In genomic region chr2:26172866-26173595, GRCh38 we compare ENCODE assay signal across 8 cellular contexts. TPM values are rescaled to one million over a fixed set of nuclear protein-coding genes. Genes with fewer than 3 reads are reported as not detected.
DNase-seq lines count a peak whose midpoint lies in the region; ATAC-seq, FAIRE-seq and TF ChIP-seq lines count a peak whose summit lies in the region.

TSS of gene GAREM2 (plus strand) at chr2:26173088. CDS start at chr2:26173221, 133 bp downstream.

- TF ChIP-seq POLR2A in H1 (IDR thresholded peaks at IDR 0.05; ENCODE audit: control extremely low read depth in 1 of 2, low read depth in 2 of 2, low read length in 2 of 2) = 0 out of 3 replicates have a peak, but pooled peaks of 1 of the 2 experiments have one; percentile 24

- no peaks in the 10 kb centered on the region for H3K9me3 ChIP-seq in CD8-positive, alpha-beta memory T cell (ENCODE audit: low read length)
- H3K9me3 ChIP-seq in MG63 (no peaks in the 10 kb centered on the region), H1 (ENCODE audit: insufficient read depth in 2 of 2, low read depth in 1 of 2, low read length in 1 of 2) (no peaks in the 10 kb centered on the region)

- H3K27me3 Mint-ChIP-seq in CD8-positive, alpha-beta memory T cell = peaks cover 19 to 41% of the 10 kb centered on the region in 2 donors
- peaks cover 27% of the 10 kb centered on the region for H3K27me3 Mint-ChIP-seq in neural crest cell (ENCODE audit: low read depth)

- no peak within 1 kb of the TSS for H3K27ac ChIP-seq in CD8-positive, alpha-beta memory T cell (ENCODE audit: low read depth, low read length)
- no peak within 1 kb of the TSS for H3K27ac ChIP-seq in H1 (ENCODE audit: low read depth, low read length)

- H3K9me3 Mint-ChIP-seq in CD8-positive, alpha-beta memory T cell = no peaks in the 10 kb centered on the region
- no peaks in the 10 kb centered on the region for H3K9me3 Mint-ChIP-seq in neural crest cell

- FAIRE-seq in H1 (lab: Jason Lieb, UNC) = no peak

- peak within 1 kb of the TSS; percentile 77 for H3K4ac ChIP-seq in H1 (replicated peaks; ENCODE audit: insufficient read length, low read depth, low read length)

- H2BK120ac ChIP-seq in H1 (replicated peaks; ENCODE audit: low read depth, low read length) = no peak within 1 kb of the TSS

- no peak within 1 kb of the TSS for H4K91ac ChIP-seq in H1 (replicated peaks; ENCODE audit: insufficient read length, low read length)

- no peak for ATAC-seq in GM21381 (IDR thresholded peaks at IDR 0.05; ENCODE audit: unreplicated experiment)

- H2BK12ac ChIP-seq in H1 (ENCODE audit: low read depth, low read length) = 0 out of 2 replicates have a peak within 1 kb of the TSS, but pooled peaks have one; percentile 60

- peak within 1 kb of the TSS in 1 of 8 donors; percentile 59 for H3K27ac Mint-ChIP-seq in CD8-positive, alpha-beta memory T cell
- peak within 1 kb of the TSS; percentile 62 for H3K27ac Mint-ChIP-seq in neural crest cell (ENCODE audit: unreplicated experiment)

- H3K23me2 ChIP-seq in H1 (ENCODE audit: low read depth, low read length) = peaks cover 9% of the 10 kb centered on the region

- TF ChIP-seq EP300 in H1 (IDR thresholded peaks at IDR 0.05; ENCODE audit: borderline replicate concordance in 1 of 2, low read depth in 2 of 2, low read length in 2 of 2) = no peak

- peak within 1 kb of the TSS; percentile 30 for H3K56ac ChIP-seq in H1 (replicated peaks; ENCODE audit: insufficient read length, low read depth, low read length)

- H3K4me3 ChIP-seq in CD8-positive, alpha-beta memory T cell (ENCODE audit: low read length) = no peak within 1 kb of the TSS
- H3K4me3 ChIP-seq in MG63 (peak within 1 kb of the TSS; percentile 40), H1 (ENCODE audit: extremely low read depth in 1 of 4, insufficient read depth in 2 of 4, low read depth in 3 of 4, low read length in 4 of 4) (peak within 1 kb of the TSS; percentile 69 to 97 (median 70))

- no peak within 1 kb of the TSS for H2AK5ac ChIP-seq in H1 (ENCODE audit: low read depth, low read length)

- H3K79me1 ChIP-seq in H1 (ENCODE audit: low read depth, low read length) = peaks cover 8% of the 10 kb centered on the region

- H2AFZ ChIP-seq in H1 (ENCODE audit: low read length) = no peak within 1 kb of the TSS

- POLR2A ChIA-PET in CD8-positive, alpha-beta memory T cell (lab: Charles Lee) = interaction anchor here (0.5 to 1.4 kb wide), 2 partner anchors 11 to 467 kb away, joined by 5 to 6 read pairs; no protein-coding TSS in a partner anchor
- POLR2A ChIA-PET in H1 (lab: Charles Lee; ENCODE audit: partially characterized antibody) = interaction anchor here (2.2 to 7.3 kb wide), 2 partner anchors 14 to 139 kb away, joined by 6 to 65 read pairs; partner anchors contain the start of gene RAB10

- H4K8ac ChIP-seq in H1 (ENCODE audit: extremely low read depth, insufficient read depth, low read length) = peak within 1 kb of the TSS; percentile 74; the same call in 1 of the 2 replicates

- H3K36me3 Mint-ChIP-seq in CD8-positive, alpha-beta memory T cell = no peaks in the 10 kb centered on the region
- H3K36me3 Mint-ChIP-seq in neural crest cell (ENCODE audit: low read depth) = no peaks in the 10 kb centered on the region

- no peak for DNase-seq in CD8-positive, alpha-beta memory T cell
- DNase-seq in MG63 (no peak), H1 (ENCODE audit: low read depth in 1 of 2, low spot score in 2 of 2) (no peak), neural crest cell (ENCODE audit: low read depth, low spot score) (no peak), cerebellar nuclear complex (lab: John Stamatoyannopoulos, UW) (no peak), OCI-M2 (lab: John Stamatoyannopoulos, UW; ENCODE audit: unreplicated experiment) (no peak)
- DNase-seq in stimulated activated CD4-positive, alpha-beta T cell treated with anti-CD3 and anti-CD28 coated beads, Interleukin-4, amount 100 ng/mL, for 24 hours = no peak

- no peak within 1 kb of the TSS for H3K23ac ChIP-seq in H1 (ENCODE audit: insufficient read length)

- no peak within 1 kb of the TSS for H4K5ac ChIP-seq in H1 (ENCODE audit: insufficient read length, low read depth, low read length)

- peak within 1 kb of the TSS; percentile 72; the same call in 1 of the 2 replicates for H2BK15ac ChIP-seq in H1 (ENCODE audit: low read length)

- no peaks in the 10 kb centered on the region for H3K4me1 ChIP-seq in CD8-positive, alpha-beta memory T cell (ENCODE audit: insufficient read depth, low read length)
- peaks cover 4 to 15% (median 6%) of the 10 kb centered on the region in 4 experiments; a peak in 5 of 7 replicates for H3K4me1 ChIP-seq in H1 (replicated peaks in 1 of 4; ENCODE audit: control insufficient read depth in 3 of 4, insufficient read depth in 4 of 4, low read length in 3 of 4)

- H2BK5ac ChIP-seq in H1 (ENCODE audit: low read depth, low read length) = no peak within 1 kb of the TSS

- H2BK20ac ChIP-seq in H1 (ENCODE audit: low read length) = 0 out of 2 replicates have a peak within 1 kb of the TSS, but pooled peaks have one; percentile 48

- peak within 1 kb of the TSS; percentile 48 for H3K18ac ChIP-seq in H1 (ENCODE audit: extremely low read depth, low read length)

- no peak for TF ChIP-seq RAD21 in H1 (IDR thresholded peaks at IDR 0.05 in 1 of 2, conservative IDR thresholded peaks at IDR 0.05 in 1 of 2; ENCODE audit: low read depth in 2 of 2, low read length in 2 of 2)

- no peak for TF ChIP-seq CTCF in H1 (IDR thresholded peaks at IDR 0.05; ENCODE audit: control extremely low read depth in 1 of 3, insufficient read depth in 1 of 3, low read depth in 1 of 3, low read length in 3 of 3)
- TF ChIP-seq CTCF in neural crest cell (conservative IDR thresholded peaks at IDR 0.05) = no peak

- H3K27me3 ChIP-seq in CD8-positive, alpha-beta memory T cell (ENCODE audit: insufficient read depth, low read length, poor library complexity, severe bottlenecking) = peaks cover 12% of the 10 kb centered on the region
- H3K27me3 ChIP-seq in MG63 (no peaks in the 10 kb centered on the region), H1 (replicated peaks in 1 of 4; ENCODE audit: control insufficient read depth in 3 of 4, extremely low read depth in 1 of 4, insufficient read depth in 3 of 4, low read length in 3 of 4) (peaks cover 0 to 2% (median 0%) of the 10 kb centered on the region in 4 experiments; a peak in 3 of 7 replicates)

- H3K4me2 ChIP-seq in H1 (ENCODE audit: insufficient read depth in 1 of 2, low read depth in 2 of 2, low read length in 2 of 2) = peak within 1 kb of the TSS; percentile 72 to 81

- CTCF ChIA-PET in CD8-positive, alpha-beta memory T cell (lab: Charles Lee) = interaction anchor here (1.1 to 3.4 kb wide), 2 partner anchors 11 to 181 kb away, joined by 3 to 11 read pairs; no protein-coding TSS in a partner anchor
- CTCF ChIA-PET in H1 (lab: Charles Lee; ENCODE audit: partially characterized antibody) = interaction anchor here (0.9 to 2.8 kb wide), 2 partner anchors 8 to 13 kb away, joined by 3 to 16 read pairs; no protein-coding TSS in a partner anchor

- no peak within 1 kb of the TSS for H3K14ac ChIP-seq in H1 (ENCODE audit: insufficient read length)

- H3K79me2 ChIP-seq in H1 (ENCODE audit: control insufficient read depth in 1 of 2, insufficient read depth in 2 of 2, low read length in 2 of 2) = peaks cover 0 to 11% of the 10 kb centered on the region in 2 experiments; a peak in 1 of 4 replicates

- H4K20me1 ChIP-seq in H1 (replicated peaks in 1 of 2; ENCODE audit: control insufficient read depth in 1 of 2, insufficient read depth in 2 of 2, low read length in 2 of 2) = peaks cover 2 to 20% of the 10 kb centered on the region in 2 experiments

- WGBS in H1 (ENCODE audit: extremely low coverage in 1 of 2, insufficient coverage in 1 of 2, insufficient read length in 1 of 2, insufficient replicate concordance in 2 of 2, low coverage in 1 of 2, low lambda C conversion rate in 2 of 2, missing lambda C conversion rate in 1 of 2), 2 experiments = 0% methylated on average over 2 of the region's 91 CpGs; no CpG with 5 or more reads in 1 of the 2 experiments

- H3K4me1 Mint-ChIP-seq in CD8-positive, alpha-beta memory T cell = peaks cover 15 to 16% (median 15%) of the 10 kb centered on the region in 3 donors
- H3K4me1 Mint-ChIP-seq in neural crest cell = peaks cover 22% of the 10 kb centered on the region

- H3K36me3 ChIP-seq in CD8-positive, alpha-beta memory T cell (ENCODE audit: insufficient read depth, low read length) = no peaks in the 10 kb centered on the region
- H3K36me3 ChIP-seq in MG63 = no peaks in the 10 kb centered on the region
- peaks cover 0 to 9% (median 2%) of the 10 kb centered on the region in 4 experiments; a peak in 3 of 8 replicates for H3K36me3 ChIP-seq in H1 (ENCODE audit: control insufficient read depth in 2 of 4, insufficient read depth in 4 of 4, low read length in 3 of 4)

- peak within 1 kb of the TSS; percentile 20 to 61 (median 47); a peak in 4 of 7 replicates for H3K9ac ChIP-seq in H1 (replicated peaks in 1 of 4; ENCODE audit: extremely low read depth in 1 of 4, low read depth in 3 of 4, low read length in 3 of 4)

- H3K4me3 Mint-ChIP-seq in CD8-positive, alpha-beta memory T cell = peak within 1 kb of the TSS; percentile 62 to 90 (median 79)
- peak within 1 kb of the TSS; percentile 90 for H3K4me3 Mint-ChIP-seq in neural crest cell

TF ChIP-seq in H1, 55 proteins besides CTCF, POLR2A, EP300 and RAD21 (continues in another document):
- TF ChIP-seq SIRT6 (IDR thresholded peaks at IDR 0.05; ENCODE audit: low read length) = no peak
- TF ChIP-seq, protein P1, sequence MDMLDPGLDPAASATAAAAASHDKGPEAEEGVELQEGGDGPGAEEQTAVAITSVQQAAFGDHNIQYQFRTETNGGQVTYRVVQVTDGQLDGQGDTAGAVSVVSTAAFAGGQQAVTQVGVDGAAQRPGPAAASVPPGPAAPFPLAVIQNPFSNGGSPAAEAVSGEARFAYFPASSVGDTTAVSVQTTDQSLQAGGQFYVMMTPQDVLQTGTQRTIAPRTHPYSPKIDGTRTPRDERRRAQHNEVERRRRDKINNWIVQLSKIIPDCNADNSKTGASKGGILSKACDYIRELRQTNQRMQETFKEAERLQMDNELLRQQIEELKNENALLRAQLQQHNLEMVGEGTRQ (IDR thresholded peaks at IDR 0.05; ENCODE audit: low read length) = 0 out of 2 replicates have a peak, but pooled peaks have one; percentile 25

RNA-seq across cellular contexts. Expression of gene GAREM2, which starts in this region (rescaled TPM):
- 1 to 10 TPM; 3.2 to 3.3 TPM for total RNA-seq in CD8-positive, alpha-beta memory T cell
- 3.1 TPM for polyA plus RNA-seq in CD8-positive, alpha-beta memory T cell
- total RNA-seq in MG63 (2014; rRNA removed; shearing (Covaris generic); ENCODE audit: low replicate concordance) = 0.20 and 0.33 TPM in 2 replicates
- 19.9 and 23.0 TPM in 2 replicates for total RNA-seq in H1 (2021; fragmentation: NEBNext Ultra II Directional; extraction: Animal tissue kit (Norgen Biotek cat#: 25700))
- 19.9 and 26.8 TPM in 2 replicates for polyA plus RNA-seq in H1 (2011; rRNA removed)
- 15.8 TPM for polyA plus RNA-seq in H1 (2011; cell fraction: cytosol; rRNA removed)
- polyA plus RNA-seq in H1 (2011; cell fraction: nucleus; rRNA removed) = 41.1 TPM
- polyA plus RNA-seq in H1 (2012, experiment 1 of 2) = 13.0 to 18.4 TPM (median 16.4 TPM) in 4 replicates
- 13.4 TPM for polyA plus RNA-seq in H1 (2012, experiment 2 of 2)
- 25.4 TPM for polyA plus RNA-seq in H1 (2013, experiment 1 of 2)
- 20.1 TPM for polyA plus RNA-seq in H1 (2013, experiment 2 of 2)
- polyA minus RNA-seq in H1 (2011; rRNA and poly(A)+ RNA removed) = 16.4 and 22.5 TPM in 2 replicates
- 14.2 TPM for polyA minus RNA-seq in H1 (2011; cell fraction: cytosol; rRNA and poly(A)+ RNA removed)
- polyA minus RNA-seq in H1 (2011; cell fraction: nucleus; rRNA and poly(A)+ RNA removed) = 20.2 TPM
- 21.3 and 21.8 TPM in 2 replicates for total RNA-seq in neural crest cell
